In the genomic region with DNA sequence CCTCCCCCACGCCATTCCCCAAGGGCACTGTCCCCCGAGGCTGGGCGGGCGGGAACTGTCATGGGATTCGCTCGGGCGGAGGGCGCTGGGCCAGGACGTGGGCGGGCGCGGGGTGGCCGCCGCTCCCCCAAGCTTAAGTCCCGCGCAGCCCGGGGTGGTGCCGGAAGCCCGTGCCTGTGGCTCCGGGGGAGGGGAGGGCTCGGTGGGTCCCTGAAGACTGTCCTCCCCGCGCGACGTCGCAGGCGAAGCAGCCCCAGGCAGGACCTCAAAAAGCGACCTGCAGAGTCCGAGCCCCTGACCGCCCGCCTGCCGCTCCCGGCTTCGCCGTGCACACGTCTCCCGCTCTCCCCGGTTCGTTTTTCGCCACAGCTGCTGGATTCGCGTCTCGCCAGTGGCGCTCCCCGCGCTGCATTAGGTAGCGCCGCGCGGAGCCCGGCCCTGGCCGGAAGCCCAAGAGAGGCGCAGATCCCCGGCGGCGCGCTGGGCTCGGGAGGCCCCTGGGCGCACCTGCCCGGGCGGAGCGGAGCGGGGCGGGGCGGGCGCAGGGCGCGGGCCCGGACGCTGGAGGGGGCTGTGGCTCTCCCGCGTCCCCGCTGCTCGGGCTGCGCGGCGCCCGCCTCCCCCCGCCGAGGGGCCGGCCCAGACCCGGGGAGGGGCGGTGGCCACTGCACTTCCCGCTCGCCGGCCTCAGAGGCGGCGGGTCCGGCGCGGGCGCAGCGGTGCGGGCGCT, we compare ENCODE assay signal across 8 cellular contexts. TPM values are rescaled to one million over a fixed set of nuclear protein-coding genes. Genes with fewer than 3 reads are reported as not detected.
DNase-seq lines count a peak whose midpoint lies in the region; ATAC-seq and TF ChIP-seq lines count a peak whose summit lies in the region.

A gene with protein sequence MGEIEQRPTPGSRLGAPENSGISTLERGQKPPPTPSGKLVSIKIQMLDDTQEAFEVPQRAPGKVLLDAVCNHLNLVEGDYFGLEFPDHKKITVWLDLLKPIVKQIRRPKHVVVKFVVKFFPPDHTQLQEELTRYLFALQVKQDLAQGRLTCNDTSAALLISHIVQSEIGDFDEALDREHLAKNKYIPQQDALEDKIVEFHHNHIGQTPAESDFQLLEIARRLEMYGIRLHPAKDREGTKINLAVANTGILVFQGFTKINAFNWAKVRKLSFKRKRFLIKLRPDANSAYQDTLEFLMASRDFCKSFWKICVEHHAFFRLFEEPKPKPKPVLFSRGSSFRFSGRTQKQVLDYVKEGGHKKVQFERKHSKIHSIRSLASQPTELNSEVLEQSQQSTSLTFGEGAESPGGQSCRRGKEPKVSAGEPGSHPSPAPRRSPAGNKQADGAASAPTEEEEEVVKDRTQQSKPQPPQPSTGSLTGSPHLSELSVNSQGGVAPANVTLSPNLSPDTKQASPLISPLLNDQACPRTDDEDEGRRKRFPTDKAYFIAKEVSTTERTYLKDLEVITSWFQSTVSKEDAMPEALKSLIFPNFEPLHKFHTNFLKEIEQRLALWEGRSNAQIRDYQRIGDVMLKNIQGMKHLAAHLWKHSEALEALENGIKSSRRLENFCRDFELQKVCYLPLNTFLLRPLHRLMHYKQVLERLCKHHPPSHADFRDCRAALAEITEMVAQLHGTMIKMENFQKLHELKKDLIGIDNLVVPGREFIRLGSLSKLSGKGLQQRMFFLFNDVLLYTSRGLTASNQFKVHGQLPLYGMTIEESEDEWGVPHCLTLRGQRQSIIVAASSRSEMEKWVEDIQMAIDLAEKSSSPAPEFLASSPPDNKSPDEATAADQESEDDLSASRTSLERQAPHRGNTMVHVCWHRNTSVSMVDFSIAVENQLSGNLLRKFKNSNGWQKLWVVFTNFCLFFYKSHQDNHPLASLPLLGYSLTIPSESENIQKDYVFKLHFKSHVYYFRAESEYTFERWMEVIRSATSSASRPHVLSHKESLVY (plus strand): TSS at position 668 of the 730 bp plus-strand sequence. CDS start 70,149 bp downstream, outside the sequence.

- H3K9ac ChIP-seq in smooth muscle cell (ENCODE audit: low read depth): peak within 1 kb of the TSS; percentile 81

- peaks cover 19% of the 10 kb centered on the region for H3F3A ChIP-seq in smooth muscle cell (ENCODE audit: low read depth)

- DNase-seq in GM03348 (ENCODE audit: low spot score): peak; percentile 94
- DNase-seq in HuH-7.5 (ENCODE audit: low spot score): peak; percentile 64
- peak; percentile 55 to 67 for DNase-seq in SJSA1 (ENCODE audit: low read depth in 1 of 2, low spot score in 2 of 2)
- peak; percentile 91 for DNase-seq in chondrocyte (ENCODE audit: low spot score)
- peak; percentile 89 for DNase-seq in islet precursor cell
- peak; percentile 41 for DNase-seq in smooth muscle cell (lab: John Stamatoyannopoulos, UW; ENCODE audit: unreplicated experiment)
- DNase-seq in T-helper 9 cell: no peak

- H3K9me3 ChIP-seq in SJSA1 (replicated peaks) (0 out of 2 replicates have a peak, but pooled peaks cover 4% of the 10 kb centered on the region), smooth muscle cell (replicated peaks; ENCODE audit: low read depth) (no peaks in the 10 kb centered on the region)

- H3K36me3 ChIP-seq in SJSA1 (peaks cover 9% of the 10 kb centered on the region), smooth muscle cell (ENCODE audit: low read depth) (no peaks in the 10 kb centered on the region)

- peak; percentile 81 for ATAC-seq in GM21576 (IDR thresholded peaks at IDR 0.05; ENCODE audit: unreplicated experiment)

- H3K79me2 ChIP-seq in smooth muscle cell (ENCODE audit: low read depth): peaks cover 40% of the 10 kb centered on the region

- peak within 1 kb of the TSS; percentile 42 for H3K27ac ChIP-seq in SJSA1
- H3K27ac ChIP-seq in smooth muscle cell (ENCODE audit: low read depth): peak within 1 kb of the TSS; percentile 73

- no peaks in the 10 kb centered on the region for H3K36me3 Mint-ChIP-seq in chondrocyte (ENCODE audit: low read depth)

- TF ChIP-seq CTCF in chondrocyte (IDR thresholded peaks at IDR 0.05) (peak; percentile 74), smooth muscle cell (IDR thresholded peaks at IDR 0.05; ENCODE audit: borderline replicate concordance, insufficient read depth, poor library complexity, severe bottlenecking) (peak; percentile 11)

- peak within 1 kb of the TSS; percentile 97 for H3K4me3 Mint-ChIP-seq in chondrocyte (ENCODE audit: unreplicated experiment)

- H4K20me1 ChIP-seq in smooth muscle cell (ENCODE audit: low read depth): peaks cover 34% of the 10 kb centered on the region

- H3K4me1 Mint-ChIP-seq in chondrocyte (ENCODE audit: low read depth): peaks cover 35% of the 10 kb centered on the region

- peak within 1 kb of the TSS; percentile 95 for H3K4me3 ChIP-seq in SJSA1
- peak within 1 kb of the TSS; percentile 84 for H3K4me3 ChIP-seq in smooth muscle cell

- H3K27ac Mint-ChIP-seq in chondrocyte (ENCODE audit: unreplicated experiment): peak within 1 kb of the TSS; percentile 78

- 1% methylated on average over 69 of the region's 95 CpGs for WGBS in smooth muscle cell (ENCODE audit: low lambda C conversion rate)

- H2AFZ ChIP-seq in smooth muscle cell (ENCODE audit: low read depth): peak within 1 kb of the TSS; percentile 92

- no peaks in the 10 kb centered on the region for H3K27me3 Mint-ChIP-seq in chondrocyte (ENCODE audit: low read depth)

- no peaks in the 10 kb centered on the region for H3K9me3 Mint-ChIP-seq in chondrocyte (ENCODE audit: low read depth)

- H3K27me3 ChIP-seq in SJSA1 (replicated peaks) (no peaks in the 10 kb centered on the region), smooth muscle cell (ENCODE audit: low read depth) (no peaks in the 10 kb centered on the region)

- H3K4me2 ChIP-seq in smooth muscle cell: peak within 1 kb of the TSS; percentile 98

- peaks cover 27% of the 10 kb centered on the region for H3K4me1 ChIP-seq in SJSA1 (replicated peaks)
- peaks cover 24% of the 10 kb centered on the region for H3K4me1 ChIP-seq in smooth muscle cell (ENCODE audit: low read depth)

RNA-seq across cellular contexts. Expression of the gene that starts here (rescaled TPM):
- total RNA-seq in SJSA1 (2014; rRNA removed; shearing (Covaris generic)): 25.6 and 31.3 TPM in 2 replicates
- total RNA-seq in chondrocyte (237 to 331 TPM (median 328 TPM) in 3 replicates), smooth muscle cell (59.4 and 66.5 TPM in 2 replicates)
- polyA plus RNA-seq in smooth muscle cell: 104 and 105 TPM in 2 replicates
